Comparison of ENCODE assay signal across 25 cellular contexts in the genomic region with DNA sequence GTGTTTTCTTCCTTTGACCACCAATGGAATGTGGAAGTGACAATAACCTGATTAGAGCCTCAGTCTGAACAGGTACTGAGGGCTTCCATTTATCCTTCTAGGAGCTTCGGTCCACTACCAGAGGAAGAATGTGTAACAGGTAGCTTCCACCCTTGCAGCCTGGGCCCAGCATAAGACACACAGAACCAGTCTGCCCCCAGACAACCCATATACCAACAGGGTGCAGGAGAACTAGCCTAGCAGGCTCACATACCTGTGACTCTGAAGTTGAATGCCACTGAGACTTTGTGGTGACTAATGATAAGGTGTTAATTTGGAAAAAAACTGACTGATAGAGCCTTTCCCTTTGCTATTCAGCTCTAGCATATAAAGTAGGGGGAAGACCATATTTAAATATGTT.
"Had no signal": no experiment of that assay in that cellular context is flagged by ENCODE, and none has a peak within 500 bp of the region (broad histone marks: within the 10 kb centered on the region; RNA-seq: fewer than 3 reads in every experiment).

No MANE protein-coding gene starts in this region.

- H3K4me2 ChIP-seq: smooth muscle cell had no signal

- H3K9me3 ChIP-seq: mucosa of descending colon, ovary, right atrium auricular region, right lobe of liver, testis, thyroid gland, transverse colon, upper lobe of right lung had no signal

- H3K27ac ChIP-seq: left ventricle myocardium inferior, ovary, right atrium auricular region, right lobe of liver, stomach, testis, thyroid gland, transverse colon, upper lobe of right lung had no signal

- H3K36me3 ChIP-seq: left ventricle myocardium inferior, ovary, right atrium auricular region, right lobe of liver, stomach, thyroid gland, transverse colon, upper lobe of right lung had no signal

- DNase-seq: hippocampal formation; kidney; left colon; left ventricle myocardium inferior; midbrain; mucosa of descending colon; naive thymus-derived CD4-positive, alpha-beta T cell; ovary; right lobe of liver; stimulated activated CD4-positive, alpha-beta T cell treated with anti-CD3 and anti-CD28 coated beads, Interleukin-1b, Interleukin-23, amount 100 ng/mL, for 48 hours; stimulated activated CD4-positive, alpha-beta T cell treated with anti-CD3 and anti-CD28 coated beads, Interleukin-2, amount 100 ng/mL, for 48 hours; stimulated activated CD4-positive, alpha-beta T cell treated with anti-CD3 and anti-CD28 coated beads, Interleukin-4, amount 100 ng/mL, for 4 hours; stimulated activated CD8-positive, alpha-beta memory T cell treated with anti-CD3 and anti-CD28 coated beads, Interleukin-4, amount 100 ng/mL, for 48 hours; stimulated activated naive B cell treated with anti-CD40 and anti-IgM and Interleukin-4, amounts not matched to agents 10 μg/mL and 1 μg/mL and 100 μg/mL, for 72 hours; stimulated activated naive CD8-positive, alpha-beta T cell treated with anti-CD3 and anti-CD28 coated beads, Interleukin-15, Interleukin-2, amounts not matched to agents 100 U/mL and 50 U/mL, for 24 hours; stomach; testis; thyroid gland; transverse colon; upper lobe of right lung had no signal

- H3K4me1 ChIP-seq: left ventricle myocardium inferior, right atrium auricular region, right lobe of liver, stomach, testis, thyroid gland, upper lobe of right lung had no signal

- H3K27ac Mint-ChIP-seq: naive thymus-derived CD4-positive, alpha-beta T cell; natural killer cell treated with Interleukin-12 subunit alpha and Interleukin-12 subunit beta and Interleukin-15 and Interleukin-18, amount 100 ng/mL, for 72 hours; progenitor cell of endocrine pancreas; stimulated activated naive B cell treated with anti-CD40 and anti-IgM and Interleukin-4, amounts not matched to agents 10 μg/mL and 1 μg/mL and 100 μg/mL, for 72 hours had no signal

- H3K4me1 Mint-ChIP-seq: naive thymus-derived CD4-positive, alpha-beta T cell; stimulated activated naive B cell treated with anti-CD40 and anti-IgM and Interleukin-4, amounts not matched to agents 10 μg/mL and 1 μg/mL and 100 μg/mL, for 72 hours had no signal

- H3K27me3 Mint-ChIP-seq: progenitor cell of endocrine pancreas; stimulated activated naive B cell treated with anti-CD40 and anti-IgM and Interleukin-4, amounts not matched to agents 10 μg/mL and 1 μg/mL and 100 μg/mL, for 72 hours had no signal

- ATAC-seq: left colon; mucosa of descending colon; naive thymus-derived CD4-positive, alpha-beta T cell; natural killer cell treated with Interleukin-12 subunit alpha and Interleukin-12 subunit beta and Interleukin-15 and Interleukin-18, amount 100 ng/mL, for 72 hours; right lobe of liver; stimulated activated naive B cell treated with anti-CD40 and anti-IgM and Interleukin-4, amounts not matched to agents 10 μg/mL and 1 μg/mL and 100 μg/mL, for 72 hours; stimulated activated naive CD8-positive, alpha-beta T cell treated with anti-CD3 and anti-CD28 coated beads, Interleukin-15, Interleukin-2, amounts not matched to agents 100 U/mL and 50 U/mL, for 24 hours; upper lobe of right lung had no signal

- H3K27me3 ChIP-seq: ovary, right atrium auricular region, right lobe of liver, stomach, testis, thyroid gland, transverse colon, upper lobe of right lung had no signal

- H3K4me3 ChIP-seq: left ventricle myocardium inferior, lung, mucosa of descending colon, ovary, right atrium auricular region, right lobe of liver, smooth muscle cell, stomach, testis, thyroid gland, transverse colon, upper lobe of right lung had no signal

- H3K4me3 Mint-ChIP-seq: naive thymus-derived CD4-positive, alpha-beta T cell; natural killer cell treated with Interleukin-12 subunit alpha and Interleukin-12 subunit beta and Interleukin-15 and Interleukin-18, amount 100 ng/mL, for 72 hours; stimulated activated naive B cell treated with anti-CD40 and anti-IgM and Interleukin-4, amounts not matched to agents 10 μg/mL and 1 μg/mL and 100 μg/mL, for 72 hours had no signal

- H3K36me3 Mint-ChIP-seq: natural killer cell treated with Interleukin-12 subunit alpha and Interleukin-12 subunit beta and Interleukin-15 and Interleukin-18, amount 100 ng/mL, for 72 hours had no signal
